In genomic region chr6:43937236-43938177, GRCh38 we compare ENCODE assay signal across 16 cellular contexts.
DNase-seq lines count a peak whose midpoint lies in the region; ATAC-seq and TF ChIP-seq lines count a peak whose summit lies in the region.
"Had no signal": no experiment of that assay in that cellular context is flagged by ENCODE, and none has a peak within 500 bp of the region (broad histone marks: within the 10 kb centered on the region; RNA-seq: fewer than 3 reads in every experiment).

No MANE protein-coding gene starts in this region.

- WGBS in endodermal cell (ENCODE audit: insufficient coverage in 1 of 2, insufficient read length in 1 of 2), 2 experiments, result 60 to 65% methylated on average over 2 to 7 of the region's 7 CpGs
- 29 to 56% methylated on average over 7 of the region's 7 CpGs for WGBS in thyroid gland, 2 donors

- H3K9me3 ChIP-seq in endodermal cell (ENCODE audit: control insufficient read depth, low read length), result no peaks in the 10 kb centered on the region
- no peaks in the 10 kb centered on the region for H3K9me3 ChIP-seq in thyroid gland
- H3K9me3 ChIP-seq in gastrocnemius medialis, result no peaks in the 10 kb centered on the region
- H3K9me3 ChIP-seq: esophagus squamous epithelium, Peyer's patch had no signal

- H3K27ac ChIP-seq in endodermal cell (ENCODE audit: low read depth, low read length) (no peak overlapping the region), thyroid gland (peak overlapping the region in 2 of 3 donors; percentile 18 to 36), gastrocnemius medialis (peak overlapping the region in 2 of 4 donors; percentile 43 to 55)
- H3K27ac ChIP-seq: 22Rv1, brain microvascular endothelial cell, esophagus squamous epithelium, Peyer's patch had no signal

- H3K27me3 ChIP-seq in endodermal cell (ENCODE audit: control insufficient read depth, insufficient read depth, low read length, poor library complexity, severe bottlenecking) (no peaks in the 10 kb centered on the region), thyroid gland (no peaks in the 10 kb centered on the region), gastrocnemius medialis (no peaks in the 10 kb centered on the region)
- H3K27me3 ChIP-seq: brain microvascular endothelial cell, esophagus squamous epithelium, Peyer's patch had no signal

- H3K4me1 ChIP-seq in endodermal cell (ENCODE audit: control insufficient read depth, insufficient read depth, low read length) (peaks cover 19% of the 10 kb centered on the region), thyroid gland (peaks cover 15 to 33% of the 10 kb centered on the region in 2 donors), gastrocnemius medialis (peaks cover 0 to 25% of the 10 kb centered on the region in 2 donors)
- H3K4me1 ChIP-seq: Peyer's patch had no signal

- H3K4me3 ChIP-seq in endodermal cell (ENCODE audit: low read length) (peak overlapping the region; percentile 43), thyroid gland (replicated peaks in 1 of 3) (no peak overlapping the region), gastrocnemius medialis (no peak overlapping the region)
- H3K4me3 ChIP-seq: esophagus squamous epithelium, Peyer's patch had no signal

- H3K36me3 Mint-ChIP-seq in endodermal cell (ENCODE audit: low read depth) (no peaks in the 10 kb centered on the region), mesothelial cell of epicardium (no peaks in the 10 kb centered on the region)

- no peak overlapping the region for H3K9ac ChIP-seq in endodermal cell (ENCODE audit: extremely low read depth, low read length, poor library complexity, severe bottlenecking)

- TF ChIP-seq POLR2A in thyroid gland (IDR thresholded peaks at IDR 0.05), result no peak
- no peak for TF ChIP-seq POLR2A in gastrocnemius medialis (IDR thresholded peaks at IDR 0.05)

- intact Hi-C loops in thyroid gland (cut with DNase I) (no loop called here), gastrocnemius medialis (cut with DNase I; ENCODE audit: low total_unique reads) (no loop called here)

- no peak for TF ChIP-seq CTCF in endodermal cell (conservative IDR thresholded peaks at IDR 0.05)
- TF ChIP-seq CTCF in mesothelial cell of epicardium (IDR thresholded peaks at IDR 0.05; ENCODE audit: unreplicated experiment), result no peak
- TF ChIP-seq CTCF in thyroid gland (IDR thresholded peaks at IDR 0.05), result no peak
- TF ChIP-seq CTCF in gastrocnemius medialis (IDR thresholded peaks at IDR 0.05 in 4 of 5, conservative IDR thresholded peaks at IDR 0.05 in 1 of 5), result no peak

- H3K9me3 Mint-ChIP-seq in endodermal cell, result no peaks in the 10 kb centered on the region
- no peaks in the 10 kb centered on the region for H3K9me3 Mint-ChIP-seq in mesothelial cell of epicardium
- H3K9me3 Mint-ChIP-seq: activated naive CD4-positive, alpha-beta T cell treated with anti-CD3 and anti-CD28 coated beads for 36 hours had no signal

- ATAC-seq in gastrocnemius medialis, result no peak

- in situ Hi-C loops in gastrocnemius medialis (cut with MboI; ENCODE audit: low sequenced_read_pairs in 4 of 4), result no loop called here

- H3K27ac Mint-ChIP-seq in endodermal cell, result peak overlapping the region; percentile 74
- no peak overlapping the region for H3K27ac Mint-ChIP-seq in mesothelial cell of epicardium
- H3K27ac Mint-ChIP-seq: activated naive CD4-positive, alpha-beta T cell treated with anti-CD3 and anti-CD28 coated beads for 36 hours had no signal

- peak overlapping the region; percentile 10 for H3K4me3 Mint-ChIP-seq in endodermal cell
- H3K4me3 Mint-ChIP-seq in mesothelial cell of epicardium, result no peak overlapping the region
- H3K4me3 Mint-ChIP-seq: activated naive CD4-positive, alpha-beta T cell treated with anti-CD3 and anti-CD28 coated beads for 36 hours had no signal

- DNase-seq in activated CD4-positive, CD25-positive, alpha-beta regulatory T cell treated with anti-CD3 and anti-CD28 coated beads, Interleukin-2, amount 50 U/mL, for 72 hours, result peak; percentile 13
- no peak for DNase-seq in activated CD4-positive, CD25-positive, alpha-beta regulatory T cell (lab: John Stamatoyannopoulos, UW)
- peak; percentile 78 for DNase-seq in endodermal cell
- peak; percentile 10 to 33 for DNase-seq in mesothelial cell of epicardium (ENCODE audit: low spot score in 2 of 2, unreplicated experiment in 2 of 2)
- DNase-seq in thyroid gland, result peak; percentile 55 to 76
- DNase-seq in HuH-7 (ENCODE audit: low spot score), result no peak
- no peak for DNase-seq in gastrocnemius medialis
- no peak for DNase-seq in D341Med (ENCODE audit: low spot score)
- DNase-seq: activated naive CD4-positive, alpha-beta T cell treated with anti-CD3 and anti-CD28 coated beads for 36 hours; brain microvascular endothelial cell; EL; esophagus squamous epithelium; NCI-H748 treated with DMSO at 0.1 percent for 48 hours; SW 1271 had no signal

- no peaks in the 10 kb centered on the region for H3K27me3 Mint-ChIP-seq in endodermal cell (ENCODE audit: insufficient read depth)
- peaks cover 38% of the 10 kb centered on the region for H3K27me3 Mint-ChIP-seq in mesothelial cell of epicardium (ENCODE audit: low read depth)

- H3K4me1 Mint-ChIP-seq in endodermal cell (peaks cover 56% of the 10 kb centered on the region), mesothelial cell of epicardium (peaks cover 44% of the 10 kb centered on the region)

- H3K36me3 ChIP-seq in endodermal cell (ENCODE audit: control insufficient read depth, insufficient read depth, low read length) (no peaks in the 10 kb centered on the region), thyroid gland (no peaks in the 10 kb centered on the region), gastrocnemius medialis (no peaks in the 10 kb centered on the region)
- H3K36me3 ChIP-seq: brain microvascular endothelial cell, esophagus squamous epithelium, Peyer's patch had no signal

Comparison
In these comparisons a context has a peak if more than half of its experiments do, and no peak if none do; other contexts are left out.
1. DNase-seq: peak in activated CD4-positive, CD25-positive, alpha-beta regulatory T cell treated with anti-CD3 and anti-CD28 coated beads, Interleukin-2, amount 50 U/mL, for 72 hours (single experiment), endodermal cell (single experiment), mesothelial cell of epicardium (2 of 2) and thyroid gland (2 of 2); none in activated CD4-positive, CD25-positive, alpha-beta regulatory T cell (0 of 4), HuH-7 (single experiment), gastrocnemius medialis (0 of 2) and D341Med (single experiment).